In the genomic region with DNA sequence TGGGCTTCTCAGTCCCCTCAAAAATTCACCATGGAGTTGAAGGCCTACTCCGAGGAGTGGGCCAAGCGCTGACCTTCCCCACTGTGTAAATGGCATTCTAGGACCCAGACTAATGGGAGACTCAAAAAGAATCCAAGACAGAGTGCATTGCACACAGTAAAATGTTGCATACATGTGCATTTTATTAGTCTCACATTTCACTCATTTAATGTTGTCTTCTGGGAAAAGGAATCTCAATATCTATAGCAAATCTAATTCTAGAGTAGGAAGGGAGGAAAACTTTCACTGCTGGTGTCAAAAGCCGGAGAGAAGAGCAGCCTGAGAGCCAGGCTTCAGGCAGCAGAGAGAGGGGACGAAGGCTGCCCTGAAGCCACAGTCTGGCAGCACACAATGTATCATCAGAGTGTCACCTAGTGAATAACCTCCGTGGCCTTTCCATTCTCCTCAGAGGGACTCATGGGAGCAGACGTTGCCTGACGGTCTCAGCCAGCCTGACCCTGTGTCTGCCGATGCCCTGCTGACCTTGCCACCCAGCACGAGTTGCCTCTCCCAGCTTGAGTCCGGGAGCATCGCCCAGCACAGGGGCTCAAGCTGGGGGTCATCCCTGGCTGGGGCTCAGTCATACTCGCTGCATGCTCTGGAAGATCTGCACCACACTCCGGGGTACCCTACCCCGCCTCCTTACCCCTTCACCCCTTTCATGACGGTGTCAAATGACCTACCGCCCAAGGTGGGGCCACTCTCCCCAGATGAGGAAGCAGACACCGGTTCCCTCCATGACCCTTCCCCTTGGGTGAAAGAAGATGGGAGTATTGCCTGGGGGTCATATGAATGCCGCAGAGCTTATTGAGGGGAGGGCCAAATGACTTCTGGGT, we compare ENCODE assay signal across 18 cellular contexts. TPM values are rescaled to one million over a fixed set of nuclear protein-coding genes. Genes with fewer than 3 reads are reported as not detected.
"Had no signal": no experiment of that assay in that cellular context is flagged by ENCODE, and none has a peak within 500 bp of the region (broad histone marks: within the 10 kb centered on the region; RNA-seq: fewer than 3 reads in every experiment).

No MANE protein-coding gene starts in this region.

- ATAC-seq: naive thymus-derived CD4-positive, alpha-beta T cell had no signal

- H3K27ac Mint-ChIP-seq: activated B cell treated with CpG ODN at 0.5 μM for 24 hours; activated CD4-positive, alpha-beta T cell treated with anti-CD3 and anti-CD28 coated beads, Interleukin-2, amount 10 ng/mL, durations not matched to agents 7 days and 5 days; activated naive CD4-positive, alpha-beta T cell treated with anti-CD3 and anti-CD28 coated beads for 36 hours; naive thymus-derived CD4-positive, alpha-beta T cell; progenitor cell of endocrine pancreas; stimulated activated naive CD8-positive, alpha-beta T cell treated with anti-CD3 and anti-CD28 coated beads, Interleukin-15, Interleukin-2, amounts not matched to agents 100 ng/mL and 50 ng/mL, for 24 hours; T-helper 1 cell treated with Interleukin-12 subunit alpha and Interleukin-12 subunit beta and Interleukin-4 antibody, amounts not matched to agents 30 μg/mL and 1 μg/mL, for 36 hours had no signal

- H3K4me3 Mint-ChIP-seq: activated B cell treated with CpG ODN at 0.5 μM for 24 hours; activated CD4-positive, alpha-beta T cell treated with anti-CD3 and anti-CD28 coated beads, Interleukin-2, amount 10 ng/mL, durations not matched to agents 7 days and 5 days; activated naive CD4-positive, alpha-beta T cell treated with anti-CD3 and anti-CD28 coated beads for 36 hours; central memory CD8-positive, alpha-beta T cell; naive thymus-derived CD4-positive, alpha-beta T cell; stimulated activated naive CD8-positive, alpha-beta T cell treated with anti-CD3 and anti-CD28 coated beads, Interleukin-15, Interleukin-2, amounts not matched to agents 100 ng/mL and 50 ng/mL, for 24 hours; T-helper 1 cell treated with Interleukin-12 subunit alpha and Interleukin-12 subunit beta and Interleukin-4 antibody, amounts not matched to agents 30 μg/mL and 1 μg/mL, for 36 hours had no signal

- H3K4me1 Mint-ChIP-seq: activated CD4-positive, alpha-beta T cell treated with anti-CD3 and anti-CD28 coated beads, Interleukin-2, amount 10 ng/mL, durations not matched to agents 7 days and 5 days; central memory CD8-positive, alpha-beta T cell had no signal

- H3K27ac ChIP-seq: lower lobe of right lung, sigmoid colon had no signal

- H3K36me3 ChIP-seq: lower lobe of right lung, sigmoid colon had no signal

- H3K27me3 Mint-ChIP-seq: activated B cell treated with CpG ODN at 0.5 μM for 24 hours; central memory CD8-positive, alpha-beta T cell; stimulated activated naive CD8-positive, alpha-beta T cell treated with anti-CD3 and anti-CD28 coated beads, Interleukin-15, Interleukin-2, amounts not matched to agents 100 ng/mL and 50 ng/mL, for 24 hours had no signal

- H3K9me3 Mint-ChIP-seq: activated B cell treated with CpG ODN at 0.5 μM for 24 hours; activated CD4-positive, alpha-beta T cell treated with anti-CD3 and anti-CD28 coated beads, Interleukin-2, amount 10 ng/mL, durations not matched to agents 7 days and 5 days; activated naive CD4-positive, alpha-beta T cell treated with anti-CD3 and anti-CD28 coated beads for 36 hours; central memory CD8-positive, alpha-beta T cell; naive thymus-derived CD4-positive, alpha-beta T cell; stimulated activated naive CD8-positive, alpha-beta T cell treated with anti-CD3 and anti-CD28 coated beads, Interleukin-15, Interleukin-2, amounts not matched to agents 100 ng/mL and 50 ng/mL, for 24 hours; T-helper 1 cell treated with Interleukin-12 subunit alpha and Interleukin-12 subunit beta and Interleukin-4 antibody, amounts not matched to agents 30 μg/mL and 1 μg/mL, for 36 hours had no signal

- H3K36me3 Mint-ChIP-seq: naive thymus-derived CD4-positive, alpha-beta T cell had no signal

- H3K4me3 ChIP-seq: lower lobe of right lung, sigmoid colon had no signal

- H3K9me3 ChIP-seq: lower lobe of right lung, sigmoid colon had no signal

- DNase-seq: activated B cell treated with CpG ODN at 0.5 μM for 24 hours; activated CD4-positive, alpha-beta T cell treated with anti-CD3 and anti-CD28 coated beads, Interleukin-2, amount 10 ng/mL, durations not matched to agents 7 days and 5 days; activated CD8-positive, alpha-beta memory T cell treated with anti-CD3 and anti-CD28 coated beads for 24 hours; activated naive CD4-positive, alpha-beta T cell treated with anti-CD3 and anti-CD28 coated beads for 36 hours; cortex of kidney; effector memory CD4-positive, alpha-beta T cell; hypothalamus; lower lobe of right lung; midbrain; naive thymus-derived CD4-positive, alpha-beta T cell; nucleus accumbens; sigmoid colon; stimulated activated CD4-positive, alpha-beta T cell treated with anti-CD3 and anti-CD28 coated beads, Interleukin-2, amount 100 ng/mL, for 24 hours had no signal

- H3K27me3 ChIP-seq: sigmoid colon had no signal

RNA-seq across cellular contexts. Expression of gene POU2AF3, which starts 12.9 kb away (rescaled TPM):
- total RNA-seq: activated CD4-positive, alpha-beta T cell treated with anti-CD3 and anti-CD28 coated beads, Interleukin-2, amount 10 ng/mL, durations not matched to agents 7 days and 5 days; activated naive CD4-positive, alpha-beta T cell treated with anti-CD3 and anti-CD28 coated beads for 36 hours; glomerular endothelial cell; naive thymus-derived CD4-positive, alpha-beta T cell had no signal
- polyA plus RNA-seq: naive thymus-derived CD4-positive, alpha-beta T cell had no signal

RNA-seq across cellular contexts. Expression of gene POU2AF2, which starts 39.9 kb away (rescaled TPM):
- total RNA-seq: activated B cell treated with CpG ODN at 0.5 μM for 24 hours; activated CD4-positive, alpha-beta T cell treated with anti-CD3 and anti-CD28 coated beads, Interleukin-2, amount 10 ng/mL, durations not matched to agents 7 days and 5 days; activated naive CD4-positive, alpha-beta T cell treated with anti-CD3 and anti-CD28 coated beads for 36 hours; glomerular endothelial cell; lower lobe of right lung; naive thymus-derived CD4-positive, alpha-beta T cell; progenitor cell of endocrine pancreas; sigmoid colon had no signal
- polyA plus RNA-seq: naive thymus-derived CD4-positive, alpha-beta T cell had no signal
